ENCODE assay signal across 12 cellular contexts in the genomic region with DNA sequence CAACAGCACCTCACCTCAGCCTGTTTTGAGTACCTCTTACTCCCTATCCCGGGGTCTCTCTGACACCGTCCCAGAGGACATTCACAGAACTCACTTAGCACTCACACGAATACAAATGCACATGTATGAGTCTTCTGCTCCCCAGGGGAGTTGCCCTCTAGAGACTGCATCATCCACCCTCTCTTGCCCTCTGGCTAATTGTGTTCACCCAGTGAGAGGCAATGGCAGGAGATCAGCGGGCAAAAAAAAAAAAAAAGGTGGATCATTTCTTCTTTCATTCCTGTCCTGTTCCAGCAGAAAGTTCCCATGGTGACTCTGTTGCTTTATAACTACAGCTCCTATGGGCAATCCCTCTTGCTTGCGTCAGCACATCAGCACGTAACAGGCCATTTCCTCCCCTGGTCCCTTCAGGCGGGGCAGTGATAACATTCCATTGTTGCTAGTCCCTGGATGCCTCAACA. TPM values are rescaled to one million over a fixed set of nuclear protein-coding genes. Genes with fewer than 3 reads are reported as not detected.
A peak's percentile ranks its signal among the peaks of the same experiment; 100 is the strongest.
DNase-seq lines count a peak whose midpoint lies in the region; ATAC-seq and TF ChIP-seq lines count a peak whose summit lies in the region.
"Had no signal": no experiment of that assay in that cellular context is flagged by ENCODE, and none has a peak within 500 bp of the region (broad histone marks: within the 10 kb centered on the region; RNA-seq: fewer than 3 reads in every experiment).

No MANE protein-coding gene starts in this region.

- peak; percentile 17 to 94 for DNase-seq in cardiac muscle cell (ENCODE audit: low read depth in 1 of 2, low spot score in 1 of 2)
- DNase-seq in Right ventricle myocardium superior: no peak
- peak; percentile 59 for DNase-seq in amniotic epithelial cell (ENCODE audit: low read depth)
- DNase-seq in iPS DF 4.7 (ENCODE audit: extremely low read depth, low spot score): peak; percentile 38
- DNase-seq in upper lobe of left lung: no peak
- DNase-seq in ovary: no peak
- no peak for DNase-seq in AML-193 (lab: John Stamatoyannopoulos, UW)
- DNase-seq in NCI-H524 (lab: John Stamatoyannopoulos, UW): no peak
- DNase-seq: central memory CD4-positive, alpha-beta T cell; DND-41; heart left ventricle; natural killer cell had no signal

- no peak overlapping the region for H3K27ac ChIP-seq in cardiac muscle cell
- no peak overlapping the region for H3K27ac ChIP-seq in upper lobe of left lung
- no peak overlapping the region for H3K27ac ChIP-seq in ovary
- H3K27ac ChIP-seq: heart left ventricle had no signal

- no peaks in the 10 kb centered on the region for H3K4me1 ChIP-seq in cardiac muscle cell (ENCODE audit: low read depth)
- no peaks in the 10 kb centered on the region for H3K4me1 ChIP-seq in upper lobe of left lung
- H3K4me1 ChIP-seq in ovary (ENCODE audit: insufficient read depth): no peaks in the 10 kb centered on the region

- H3K27me3 ChIP-seq in cardiac muscle cell (no peaks in the 10 kb centered on the region), upper lobe of left lung (no peaks in the 10 kb centered on the region), ovary (no peaks in the 10 kb centered on the region)
- H3K27me3 ChIP-seq: heart left ventricle had no signal

- H3K4me3 ChIP-seq in cardiac muscle cell (no peak overlapping the region), upper lobe of left lung (no peak overlapping the region), ovary (no peak overlapping the region)
- H3K4me3 ChIP-seq: heart left ventricle had no signal

- TF ChIP-seq POLR2A in upper lobe of left lung (IDR thresholded peaks at IDR 0.05): no peak
- no peak for TF ChIP-seq POLR2A in ovary (IDR thresholded peaks at IDR 0.05)

- TF ChIP-seq EP300 in upper lobe of left lung (IDR thresholded peaks at IDR 0.05): no peak
- no peak for TF ChIP-seq EP300 in ovary (IDR thresholded peaks at IDR 0.05)

- H3K36me3 ChIP-seq in cardiac muscle cell (no peaks in the 10 kb centered on the region), upper lobe of left lung (no peaks in the 10 kb centered on the region), ovary (no peaks in the 10 kb centered on the region)
- H3K36me3 ChIP-seq: heart left ventricle had no signal

- 81 to 84% methylated on average over 7 of the region's 7 CpGs for WGBS in upper lobe of left lung, 2 donors
- WGBS in ovary, 3 donors: 86 to 89% (median 88%) methylated on average over 7 of the region's 7 CpGs

- H3K9me3 ChIP-seq in cardiac muscle cell (ENCODE audit: low read depth): no peaks in the 10 kb centered on the region
- H3K9me3 ChIP-seq in upper lobe of left lung: no peaks in the 10 kb centered on the region
- H3K9me3 ChIP-seq in ovary: no peaks in the 10 kb centered on the region
- H3K9me3 ChIP-seq: heart left ventricle had no signal

- no peak for ATAC-seq in Right ventricle myocardium superior (ENCODE audit: poor library complexity)
- peak; percentile 55 to 61 for ATAC-seq in upper lobe of left lung (ENCODE audit: low FRiP score in 2 of 2)
- ATAC-seq: natural killer cell had no signal

- TF ChIP-seq CTCF in cardiac muscle cell (IDR thresholded peaks at IDR 0.05; ENCODE audit: low read depth, low read length) (no peak), upper lobe of left lung (IDR thresholded peaks at IDR 0.05) (no peak), ovary (IDR thresholded peaks at IDR 0.05) (no peak)

- intact Hi-C loops in Right ventricle myocardium superior (cut with DNase I) (no loop called here), ovary (cut with DNase I) (no loop called here)

RNA-seq across cellular contexts. Expression of a gene that starts 23.6 kb away (rescaled TPM):
- 26.9 and 31.0 TPM in 2 replicates for total RNA-seq in cardiac muscle cell
- polyA plus RNA-seq in cardiac muscle cell: 49.3 and 64.6 TPM in 2 replicates
- 41.0 TPM for total RNA-seq in Right ventricle myocardium superior
- 100 to 1,000 TPM in 1 of 6 donors, 10 to 100 TPM in 5; 48.4 to 105 (median 93.3) TPM for total RNA-seq in upper lobe of left lung
- 10 to 100 TPM; 40.9 to 91.1 (median 77.4) TPM for total RNA-seq in ovary
- 10 to 100 TPM; 57.1 to 57.2 TPM for polyA plus RNA-seq in ovary

Comparison
In these comparisons a context has a peak if more than half of its experiments do, and no peak if none do; other contexts are left out.
1. DNase-seq: peak in cardiac muscle cell (2 of 2), amniotic epithelial cell (single experiment) and iPS DF 4.7 (single experiment); none in Right ventricle myocardium superior (single experiment), upper lobe of left lung (0 of 2), ovary (0 of 5), AML-193 (0 of 2) and NCI-H524 (0 of 2).